In the genomic region with DNA sequence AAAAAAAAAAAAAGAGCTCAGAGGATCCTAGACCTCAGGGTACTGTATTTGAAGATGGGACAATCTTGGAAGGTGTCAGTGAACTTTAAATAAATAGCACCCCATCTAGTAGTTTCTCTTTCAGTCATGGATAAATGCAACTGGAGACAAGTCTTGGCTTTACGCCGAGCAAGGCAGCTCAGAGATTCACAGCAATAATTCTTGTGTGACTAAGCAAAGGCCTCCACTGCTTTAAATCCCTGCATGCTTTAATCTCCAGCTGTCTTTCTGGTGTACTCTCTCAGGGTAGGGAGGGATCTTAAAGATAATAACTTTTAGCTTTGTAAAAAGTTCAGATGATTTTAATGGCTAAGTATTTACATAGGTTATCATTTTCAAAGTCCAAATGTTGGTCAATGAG, we compare ENCODE assay signal across 19 cellular contexts. TPM values are rescaled to one million over a fixed set of nuclear protein-coding genes. Genes with fewer than 3 reads are reported as not detected.
DNase-seq lines count a peak whose midpoint lies in the region; ATAC-seq, FAIRE-seq and TF ChIP-seq lines count a peak whose summit lies in the region.
"Had no signal": no experiment of that assay in that cellular context is flagged by ENCODE, and none has a peak within 500 bp of the region (broad histone marks: within the 10 kb centered on the region; RNA-seq: fewer than 3 reads in every experiment).

No MANE protein-coding gene starts in this region.

- H3K4me3 ChIP-seq in skeletal muscle cell (ENCODE audit: low read depth, low read length), result no peak overlapping the region
- H3K4me3 ChIP-seq: BLaER1 treated with 17β-estradiol and CSF1 and Interleukin-3, amounts not matched to agents 10 nM and 100 nM; esophagus muscularis mucosa had no signal

- ATAC-seq in HG03139 (IDR thresholded peaks at IDR 0.05; ENCODE audit: unreplicated experiment), result no peak

- DNase-seq in HT1080 (ENCODE audit: low read depth), result peak; percentile 11
- DNase-seq in amniotic epithelial cell (ENCODE audit: low read depth), result peak; percentile 80
- DNase-seq in iris pigment epithelial cell (ENCODE audit: low read depth), result peak; percentile 67
- peak; percentile 69 for DNase-seq in skeletal muscle cell (ENCODE audit: low read depth)
- no peak for DNase-seq in frontal cortex (ENCODE audit: low spot score in 2 of 2)
- no peak for DNase-seq in COLO668 (lab: John Stamatoyannopoulos, UW; ENCODE audit: unreplicated experiment)
- no peak for DNase-seq in GM20000 (ENCODE audit: low spot score)
- DNase-seq: activated CD4-positive, alpha-beta T cell treated with anti-CD3 and anti-CD28 coated beads for 4 hours; DND-41; HFFc6; mammary epithelial cell; NCI-H2029; SIG-M5; T1000 had no signal

- TF ChIP-seq CTCF in GM20000 (IDR thresholded peaks at IDR 0.05; ENCODE audit: extremely low read depth, missing control alignments), result no peak

- FAIRE-seq in frontal cortex (lab: Jason Lieb, UNC), result no peak

RNA-seq across cellular contexts. Expression of gene NRXN1, which starts 36.3 kb away (rescaled TPM):
- total RNA-seq in HT1080 (2014; rRNA removed; shearing (Covaris generic)), result 0.08 TPM in 1 of 2 replicates, not detected in the other
- 0.09 and 0.36 TPM in 2 replicates for polyA plus RNA-seq in HT1080 (2015; cell fraction: cytosol; rRNA removed)
- polyA plus RNA-seq in HT1080 (2015; cell fraction: nucleus; rRNA removed), result 0.12 and 0.24 TPM in 2 replicates
- 1,486 TPM for total RNA-seq in frontal cortex
- total RNA-seq: HFFc6, MCF 10A, osteoblast had no signal
- polyA plus RNA-seq: mammary epithelial cell had no signal

Comparison
In these comparisons a context has a peak if more than half of its experiments do, and no peak if none do; other contexts are left out.
1. DNase-seq: peak in HT1080 (single experiment), amniotic epithelial cell (single experiment), iris pigment epithelial cell (single experiment) and skeletal muscle cell (single experiment); none in frontal cortex (0 of 2), COLO668 (single experiment) and GM20000 (single experiment).
2. RNA of gene NRXN1, which starts 36.3 kb away (total RNA-seq): 1,486 TPM in frontal cortex (single experiment); 0.08 TPM in HT1080; every median in the first group is over 1,000 times any median in the second.